ENCODE assay signal across 8 cellular contexts in genomic region chrX:154369453-154370299, GRCh38. TPM values are rescaled to one million over a fixed set of nuclear protein-coding genes. Genes with fewer than 3 reads are reported as not detected.
DNase-seq lines count a peak whose midpoint lies in the region; ATAC-seq and TF ChIP-seq lines count a peak whose summit lies in the region.

No MANE protein-coding gene starts in this region.

- no peaks in the 10 kb centered on the region for H3K9me2 ChIP-seq in MM.1S (replicated peaks; ENCODE audit: insufficient read depth, low read length)

- peaks cover 0 to 14% (median 5%) of the 10 kb centered on the region in 3 donors for H3K36me3 Mint-ChIP-seq in immature natural killer cell

- H3K4me2 ChIP-seq in MM.1S (ENCODE audit: low read depth, low read length), result peak overlapping the region; percentile 79
- peak overlapping the region; percentile 73 for H3K4me2 ChIP-seq in mammary epithelial cell (ENCODE audit: insufficient read depth, low read depth, low read length)
- peak overlapping the region; percentile 80 for H3K4me2 ChIP-seq in smooth muscle cell

- in situ Hi-C loops in mammary epithelial cell (cut with MboI; ENCODE audit: low sequenced_read_pairs in 2 of 2), result loop anchor here in 1 of 2 donors (10.0 kb wide), 1 partner anchor 155 kb away; no protein-coding TSS in a partner anchor

- CTCF ChIA-PET in mammary epithelial cell (lab: Charles Lee; ENCODE audit: low non-redundant PET), result interaction anchor here (0.5 kb wide), 1 partner anchor 46 kb away, joined by 10 read pairs; no protein-coding TSS in a partner anchor

- no peaks in the 10 kb centered on the region for H3F3A ChIP-seq in MM.1S (ENCODE audit: insufficient read depth, low read length)
- peaks cover 6% of the 10 kb centered on the region for H3F3A ChIP-seq in smooth muscle cell (ENCODE audit: low read depth)

- H3K27ac ChIP-seq in MM.1S (ENCODE audit: low read length), result no peak overlapping the region
- peak overlapping the region; percentile 79 for H3K27ac ChIP-seq in mammary epithelial cell (ENCODE audit: insufficient read depth, low read depth, low read length)
- peak overlapping the region; percentile 99 for H3K27ac ChIP-seq in smooth muscle cell (ENCODE audit: low read depth)

- H3K79me2 ChIP-seq in MM.1S (ENCODE audit: low read length) (peaks cover 36% of the 10 kb centered on the region), mammary epithelial cell (ENCODE audit: insufficient read depth, low read length) (peaks cover 71% of the 10 kb centered on the region), smooth muscle cell (ENCODE audit: low read depth) (peaks cover 68% of the 10 kb centered on the region)

- peaks cover 0 to 6% (median 0%) of the 10 kb centered on the region in 6 donors for H3K9me3 Mint-ChIP-seq in immature natural killer cell

- H3K4me1 ChIP-seq in MM.1S (ENCODE audit: low read length), result peaks cover 11% of the 10 kb centered on the region; the same call in 1 of the 2 replicates
- peaks cover 51% of the 10 kb centered on the region for H3K4me1 ChIP-seq in mammary epithelial cell (ENCODE audit: insufficient read depth, low read length)
- H3K4me1 ChIP-seq in smooth muscle cell (ENCODE audit: low read depth), result no peaks in the 10 kb centered on the region

- H3K4me1 Mint-ChIP-seq in immature natural killer cell, result peaks cover 43 to 57% of the 10 kb centered on the region in 2 donors

- H3K9ac ChIP-seq in MM.1S (ENCODE audit: low read length), result peak overlapping the region; percentile 55
- H3K9ac ChIP-seq in mammary epithelial cell (ENCODE audit: insufficient read depth, low read length), result peak overlapping the region; percentile 82
- H3K9ac ChIP-seq in smooth muscle cell (ENCODE audit: low read depth), result peak overlapping the region; percentile 94

- peak overlapping the region; percentile 95 to 99 (median 98) for H3K27ac Mint-ChIP-seq in immature natural killer cell

- TSS peak; percentile 95 for BruUV-seq in mammary epithelial cell (replicated peaks; lab: Mats Ljungman, UMichigan)

- H2AFZ ChIP-seq in MM.1S (ENCODE audit: low read length) (no peak overlapping the region), mammary epithelial cell (ENCODE audit: low read depth, low read length) (no peak overlapping the region), smooth muscle cell (ENCODE audit: low read depth) (no peak overlapping the region)

- ATAC-seq in GM19035 (IDR thresholded peaks at IDR 0.05; ENCODE audit: unreplicated experiment), result no peak
- no peak for ATAC-seq in GM19397 (IDR thresholded peaks at IDR 0.05; ENCODE audit: unreplicated experiment)

- no peaks in the 10 kb centered on the region for H4K20me1 ChIP-seq in MM.1S (ENCODE audit: insufficient read depth, low read length)
- H4K20me1 ChIP-seq in mammary epithelial cell (ENCODE audit: insufficient read depth, low read length), result peaks cover 6% of the 10 kb centered on the region
- H4K20me1 ChIP-seq in smooth muscle cell (ENCODE audit: low read depth), result peaks cover 56% of the 10 kb centered on the region

- H3K27me3 ChIP-seq in MM.1S (replicated peaks; ENCODE audit: insufficient read depth, low read length), result no peaks in the 10 kb centered on the region
- H3K27me3 ChIP-seq in mammary epithelial cell (ENCODE audit: insufficient read depth, low read length), result no peaks in the 10 kb centered on the region
- no peaks in the 10 kb centered on the region for H3K27me3 ChIP-seq in smooth muscle cell (ENCODE audit: low read depth)

- H3K9me3 ChIP-seq in MM.1S (replicated peaks; ENCODE audit: insufficient read depth, low read length) (no peaks in the 10 kb centered on the region), mammary epithelial cell (replicated peaks; ENCODE audit: insufficient read depth, low read length) (peaks cover 2% of the 10 kb centered on the region), smooth muscle cell (replicated peaks; ENCODE audit: low read depth) (no peaks in the 10 kb centered on the region)

- WGBS in mammary epithelial cell (ENCODE audit: low coverage, missing lambda C conversion rate), result 36% methylated on average over 9 of the region's 13 CpGs
- 42% methylated on average over 13 of the region's 13 CpGs for WGBS in smooth muscle cell (ENCODE audit: low lambda C conversion rate)

- TF ChIP-seq CTCF in MM.1S (IDR thresholded peaks at IDR 0.05; ENCODE audit: low read length) (no peak), mammary epithelial cell (conservative IDR thresholded peaks at IDR 0.05 in 1 of 2, IDR thresholded peaks at IDR 0.05 in 1 of 2; ENCODE audit: extremely low read depth in 1 of 2, insufficient read depth in 1 of 2, low read depth in 1 of 2, low read length in 2 of 2) (no peak), smooth muscle cell (IDR thresholded peaks at IDR 0.05; ENCODE audit: borderline replicate concordance, insufficient read depth, poor library complexity, severe bottlenecking) (no peak)

- no peaks in the 10 kb centered on the region for H3K36me3 ChIP-seq in MM.1S (replicated peaks; ENCODE audit: insufficient read depth, low read length)
- H3K36me3 ChIP-seq in mammary epithelial cell (ENCODE audit: insufficient read depth, low read length), result peaks cover 2% of the 10 kb centered on the region
- H3K36me3 ChIP-seq in smooth muscle cell (ENCODE audit: low read depth), result no peaks in the 10 kb centered on the region

- dilution Hi-C loops in mammary epithelial cell (cut with HindIII; ENCODE audit: low sequenced_read_pairs), result no loop called here

- DNase-seq in ELF-1 (ENCODE audit: low read depth, low spot score) (peak; percentile 97), MM.1S (no peak), UCSD-AML1 (lab: John Stamatoyannopoulos, UW; ENCODE audit: unreplicated experiment) (peak; percentile 74), mammary epithelial cell (peak; percentile 84), immature natural killer cell (peak; percentile 82 to 84 (median 84)), smooth muscle cell (lab: John Stamatoyannopoulos, UW; ENCODE audit: unreplicated experiment) (peak; percentile 51)

- intact Hi-C loops in mammary epithelial cell (cut with micrococcal nuclease), result loop anchor here (1.0 to 10.0 kb wide), 2 partner anchors 9 to 75 kb away; partner anchors contain the start of gene FAM50A

- peak overlapping the region; percentile 73 for H3K4me3 ChIP-seq in MM.1S (ENCODE audit: low read length)
- H3K4me3 ChIP-seq in mammary epithelial cell (replicated peaks in 1 of 3; ENCODE audit: insufficient read depth in 1 of 3, low read depth in 2 of 3, low read length in 3 of 3), result peak overlapping the region; percentile 66 to 79 (median 74)
- peak overlapping the region; percentile 76 for H3K4me3 ChIP-seq in smooth muscle cell

- H3K4me3 Mint-ChIP-seq in immature natural killer cell, result peak overlapping the region; percentile 93 to 96 (median 94)

- peaks cover 46 to 55% (median 49%) of the 10 kb centered on the region in 3 donors for H3K27me3 Mint-ChIP-seq in immature natural killer cell (ENCODE audit: low read depth in 3 of 3)

RNA-seq across cellular contexts. Expression of gene FLNA, which starts 4.8 kb away (rescaled TPM):
- total RNA-seq in mammary epithelial cell (1,000 to 10,000 TPM; 1,826 to 3,975 TPM), smooth muscle cell (807 and 860 TPM in 2 replicates)
- polyA plus RNA-seq in mammary epithelial cell (681 TPM), immature natural killer cell (1,000 to 10,000 TPM in 1 of 3 donors, 100 to 1,000 TPM in 2; 135 to 1,231 (median 241) TPM), smooth muscle cell (1,632 and 1,832 TPM in 2 replicates)
- polyA minus RNA-seq in mammary epithelial cell, result 2,798 TPM

RNA-seq across cellular contexts. Expression of gene EMD, which starts 9.4 kb away (rescaled TPM):
- 10 to 100 TPM; 22.7 to 71.9 TPM for total RNA-seq in mammary epithelial cell
- polyA plus RNA-seq in mammary epithelial cell, result 51.6 TPM
- 55.3 TPM for polyA minus RNA-seq in mammary epithelial cell
- polyA plus RNA-seq in immature natural killer cell, result 10 to 100 TPM; 27.2 to 31.2 (median 28.9) TPM
- 46.1 and 61.4 TPM in 2 replicates for total RNA-seq in smooth muscle cell
- 63.9 and 67.4 TPM in 2 replicates for polyA plus RNA-seq in smooth muscle cell

RNA-seq across cellular contexts. Expression of gene RPL10, which starts 28.5 kb away (rescaled TPM):
- 1,000 to 10,000 TPM; 1,996 to 2,155 TPM for total RNA-seq in mammary epithelial cell
- polyA plus RNA-seq in mammary epithelial cell, result 5,021 TPM
- 1,289 TPM for polyA minus RNA-seq in mammary epithelial cell
- polyA plus RNA-seq in immature natural killer cell, result 1,000 to 10,000 TPM; 2,085 to 3,021 (median 2,819) TPM
- total RNA-seq in smooth muscle cell, result 2,811 and 3,107 TPM in 2 replicates
- polyA plus RNA-seq in smooth muscle cell, result 1,314 and 1,395 TPM in 2 replicates

RNA-seq across cellular contexts. Expression of gene DNASE1L1, which starts 39.4 kb away (rescaled TPM):
- total RNA-seq in mammary epithelial cell, result 10 to 100 TPM; 17.8 to 30.5 TPM
- 25.2 TPM for polyA plus RNA-seq in mammary epithelial cell
- 20.6 TPM for polyA minus RNA-seq in mammary epithelial cell
- 10 to 100 TPM; 14.1 to 21.1 (median 17.8) TPM for polyA plus RNA-seq in immature natural killer cell
- 33.6 and 40.4 TPM in 2 replicates for total RNA-seq in smooth muscle cell
- 23.0 and 30.0 TPM in 2 replicates for polyA plus RNA-seq in smooth muscle cell

RNA-seq across cellular contexts. Expression of gene TAFAZZIN, which starts 41.7 kb away (rescaled TPM):
- total RNA-seq in mammary epithelial cell, result 10 to 100 TPM; 19.5 to 31.0 TPM
- 18.6 TPM for polyA plus RNA-seq in mammary epithelial cell
- 22.8 TPM for polyA minus RNA-seq in mammary epithelial cell
- polyA plus RNA-seq in immature natural killer cell, result 10 to 100 TPM; 24.9 to 39.2 (median 32.4) TPM
- total RNA-seq in smooth muscle cell, result 28.3 and 203 TPM in 2 replicates
- polyA plus RNA-seq in smooth muscle cell, result 30.2 and 32.4 TPM in 2 replicates
